In genomic region chr15:51874751-51875644, GRCh38 we compare ENCODE assay signal across 8 cellular contexts. TPM values are rescaled to one million over a fixed set of nuclear protein-coding genes. Genes with fewer than 3 reads are reported as not detected.
DNase-seq lines count a peak whose midpoint lies in the region; TF ChIP-seq lines count a peak whose summit lies in the region.

No MANE protein-coding gene starts in this region.

- TF ChIP-seq POLR2A in suprapubic skin (IDR thresholded peaks at IDR 0.05) (no peak), spleen (IDR thresholded peaks at IDR 0.05) (no peak)

- H3K4me3 ChIP-seq in suprapubic skin: no peak overlapping the region
- no peak overlapping the region for H3K4me3 ChIP-seq in spleen

- intact Hi-C loops in spleen (cut with DNase I; ENCODE audit: low total_unique reads): no loop called here

- 34% methylated on average over 8 of the region's 8 CpGs for WGBS in suprapubic skin
- WGBS in spleen, 5 donors: 70 to 92% (median 86%) methylated on average over 8 of the region's 8 CpGs

- H3K9me3 ChIP-seq in suprapubic skin: no peaks in the 10 kb centered on the region
- H3K9me3 ChIP-seq in spleen: no peaks in the 10 kb centered on the region

- peak; percentile 99 for DNase-seq in HS-5 (ENCODE audit: low read depth)
- DNase-seq in hepatic stellate cell (ENCODE audit: low spot score): peak; percentile 61
- no peak for DNase-seq in suprapubic skin (ENCODE audit: low spot score in 2 of 2)
- DNase-seq in retina: no peak
- DNase-seq in T-helper 1 cell: no peak
- no peak for DNase-seq in spleen
- no peak for DNase-seq in GM19238 (ENCODE audit: insufficient read length, low spot score)

- TF ChIP-seq CTCF in suprapubic skin (IDR thresholded peaks at IDR 0.05) (no peak), spleen (IDR thresholded peaks at IDR 0.05 in 8 of 11, conservative IDR thresholded peaks at IDR 0.05 in 3 of 11) (no peak)

- no peak for TF ChIP-seq EP300 in suprapubic skin (IDR thresholded peaks at IDR 0.05)

- H3K36me3 ChIP-seq in suprapubic skin (peaks cover 22% of the 10 kb centered on the region), spleen (peaks cover 0 to 81% (median 33%) of the 10 kb centered on the region in 6 donors)

- peaks cover 45% of the 10 kb centered on the region for H3K4me1 ChIP-seq in suprapubic skin
- H3K4me1 ChIP-seq in spleen: peaks cover 0 to 19% (median 1%) of the 10 kb centered on the region in 6 donors

- H3K27me3 ChIP-seq in suprapubic skin (no peaks in the 10 kb centered on the region), spleen (replicated peaks in 1 of 7) (no peaks in the 10 kb centered on the region)

- H3K27ac ChIP-seq in angular gyrus (ENCODE audit: low read depth, low read length): peak overlapping the region; percentile 84
- peak overlapping the region; percentile 91 for H3K27ac ChIP-seq in suprapubic skin
- peak overlapping the region in 1 of 8 donors; percentile 32 for H3K27ac ChIP-seq in spleen

RNA-seq across cellular contexts. Expression of gene TMOD3, which starts 45.5 kb away (rescaled TPM):
- total RNA-seq in suprapubic skin (10 to 100 TPM; 31.2 to 37.4 (median 36.7) TPM), spleen (10 to 100 TPM; 33.2 to 65.5 (median 55.5) TPM)
- polyA plus RNA-seq in spleen: 10 to 100 TPM in 2 of 3 donors, 1 to 10 TPM in 1; 8.9 to 12.4 (median 10.7) TPM

Comparison
In these comparisons a context has a peak if more than half of its experiments do, and no peak if none do; other contexts are left out.
1. DNase-seq: peak in HS-5 (single experiment) and hepatic stellate cell (single experiment); none in suprapubic skin (0 of 2), retina (single experiment), T-helper 1 cell (0 of 5), spleen (single experiment) and GM19238 (single experiment).